Comparison of ENCODE assay signal across 11 cellular contexts in genomic region chr5:180829711-180830110, GRCh38. TPM values are rescaled to one million over a fixed set of nuclear protein-coding genes. Genes with fewer than 3 reads are reported as not detected.
DNase-seq lines count a peak whose midpoint lies in the region; ATAC-seq and TF ChIP-seq lines count a peak whose summit lies in the region.
"Had no signal": no experiment of that assay in that cellular context is flagged by ENCODE, and none has a peak within 500 bp of the region (broad histone marks: within the 10 kb centered on the region; RNA-seq: fewer than 3 reads in every experiment).

No MANE protein-coding gene starts in this region.

- no peaks in the 10 kb centered on the region for H3K27me3 Mint-ChIP-seq in osteocyte (ENCODE audit: unreplicated experiment)

- 90 to 98% (median 95%) methylated on average over 5 of the region's 5 CpGs for WGBS in heart left ventricle, 4 donors
- 97 to 98% methylated on average over 5 of the region's 5 CpGs for WGBS in lower leg skin, 2 donors

- TF ChIP-seq CTCF in heart left ventricle (IDR thresholded peaks at IDR 0.05) (no peak), ascending aorta (IDR thresholded peaks at IDR 0.05) (no peak), upper lobe of right lung (IDR thresholded peaks at IDR 0.05) (no peak), lower leg skin (IDR thresholded peaks at IDR 0.05) (no peak), GM20000 (IDR thresholded peaks at IDR 0.05; ENCODE audit: extremely low read depth, missing control alignments) (no peak), osteocyte (IDR thresholded peaks at IDR 0.05) (no peak)

- H3K9me3 Mint-ChIP-seq in osteocyte (ENCODE audit: unreplicated experiment) = peaks cover 12% of the 10 kb centered on the region

- peaks cover 33% of the 10 kb centered on the region for H3K4me1 Mint-ChIP-seq in osteocyte (ENCODE audit: unreplicated experiment)

- intact Hi-C loops in heart left ventricle (cut with DNase I) = loop anchor here in 6 of 10 donors (2.0 to 5.0 kb wide), 5 partner anchors 19 to 42 kb away; partner anchors contain the start of genes ZFP62 (in 2 of the 6) and MGAT1 (in 1 of the 6)
- intact Hi-C loops in Right ventricle myocardium superior (cut with DNase I) = no loop called here
- intact Hi-C loops in ascending aorta (cut with DNase I) = no loop called here
- intact Hi-C loops in upper lobe of right lung (cut with DNase I) = no loop called here
- intact Hi-C loops in lower leg skin (cut with DNase I; ENCODE audit: low total_unique reads) = no loop called here

- H3K36me3 Mint-ChIP-seq in osteocyte (ENCODE audit: unreplicated experiment) = peaks cover 13% of the 10 kb centered on the region

- no peak for ATAC-seq in heart left ventricle
- no peak for ATAC-seq in Right ventricle myocardium superior (ENCODE audit: poor library complexity)
- no peak for ATAC-seq in upper lobe of right lung

- DNase-seq in heart left ventricle = peak in 1 of 5 donors; percentile 13
- DNase-seq in Right ventricle myocardium superior = no peak
- no peak for DNase-seq in ascending aorta (ENCODE audit: low spot score in 2 of 2)
- no peak for DNase-seq in upper lobe of right lung
- DNase-seq in lower leg skin (ENCODE audit: low spot score in 2 of 2) = no peak
- no peak for DNase-seq in GM20000 (ENCODE audit: low spot score)
- no peak for DNase-seq in osteocyte (ENCODE audit: extremely low spot score, unreplicated experiment)
- DNase-seq: amygdala, hippocampal formation, NCI-H1105 had no signal

- TF ChIP-seq POLR2A in heart left ventricle (IDR thresholded peaks at IDR 0.05) (no peak), lower leg skin (IDR thresholded peaks at IDR 0.05) (no peak)

- H3K27me3 ChIP-seq in heart left ventricle = no peaks in the 10 kb centered on the region
- H3K27me3 ChIP-seq in ascending aorta = no peaks in the 10 kb centered on the region
- no peaks in the 10 kb centered on the region for H3K27me3 ChIP-seq in muscle layer of duodenum (ENCODE audit: low read depth, low read length)
- no peaks in the 10 kb centered on the region for H3K27me3 ChIP-seq in upper lobe of right lung

- H3K4me1 ChIP-seq in heart left ventricle (peaks cover 0 to 70% (median 42%) of the 10 kb centered on the region in 12 donors), ascending aorta (peaks cover 6 to 33% of the 10 kb centered on the region in 2 donors), muscle layer of duodenum (ENCODE audit: control insufficient read depth in 1 of 2, insufficient read depth in 2 of 2, low read length in 2 of 2) (peaks cover 3 to 36% of the 10 kb centered on the region in 2 donors), upper lobe of right lung (peaks cover 51% of the 10 kb centered on the region)

- no peak overlapping the region for H3K4me3 Mint-ChIP-seq in osteocyte (ENCODE audit: unreplicated experiment)

- H3K36me3 ChIP-seq in heart left ventricle = peaks cover 0 to 22% (median 5%) of the 10 kb centered on the region in 9 donors
- H3K36me3 ChIP-seq in ascending aorta = peaks cover 0 to 6% of the 10 kb centered on the region in 2 donors
- H3K36me3 ChIP-seq in muscle layer of duodenum (ENCODE audit: control insufficient read depth in 1 of 2, insufficient read depth in 2 of 2, low read length in 2 of 2) = peaks cover 5 to 10% of the 10 kb centered on the region in 2 donors
- H3K36me3 ChIP-seq in upper lobe of right lung = peaks cover 4% of the 10 kb centered on the region

- no peak overlapping the region for H3K27ac Mint-ChIP-seq in osteocyte (ENCODE audit: unreplicated experiment)

- peak overlapping the region in 9 of 12 donors; percentile 67 to 100 (median 88) for H3K4me3 ChIP-seq in heart left ventricle
- H3K4me3 ChIP-seq in ascending aorta = peak overlapping the region in 1 of 2 donors; percentile 92
- peak overlapping the region; percentile 88 to 92 for H3K4me3 ChIP-seq in muscle layer of duodenum (ENCODE audit: low read depth in 1 of 2, low read length in 2 of 2)
- H3K4me3 ChIP-seq in upper lobe of right lung = peak overlapping the region; percentile 92
- no peak overlapping the region for H3K4me3 ChIP-seq in lower leg skin (ENCODE audit: low read depth, poor library complexity, severe bottlenecking)

- H3K9me3 ChIP-seq in heart left ventricle = peaks cover 0 to 19% (median 3%) of the 10 kb centered on the region in 12 donors
- no peaks in the 10 kb centered on the region for H3K9me3 ChIP-seq in ascending aorta
- H3K9me3 ChIP-seq in muscle layer of duodenum (ENCODE audit: control insufficient read depth in 1 of 2, low read length in 2 of 2) = no peaks in the 10 kb centered on the region
- H3K9me3 ChIP-seq in upper lobe of right lung = no peaks in the 10 kb centered on the region

- H3K27ac ChIP-seq in heart left ventricle (peak overlapping the region; percentile 94 to 100 (median 98)), ascending aorta (peak overlapping the region; percentile 97), muscle layer of duodenum (ENCODE audit: low read length) (peak overlapping the region; percentile 94), upper lobe of right lung (peak overlapping the region; percentile 99)

RNA-seq across cellular contexts. Expression of gene MGAT1, which starts 27.1 kb away (rescaled TPM):
- 100 to 1,000 TPM in 3 of 9 donors, 10 to 100 TPM in 6; 50.9 to 162 (median 83.5) TPM for total RNA-seq in heart left ventricle
- polyA plus RNA-seq in heart left ventricle = 100 to 1,000 TPM in 1 of 2 donors, 10 to 100 TPM in 1; 64.5 to 199 TPM
- total RNA-seq in Right ventricle myocardium superior = 66.2 TPM
- 257 TPM for total RNA-seq in ascending aorta
- 216 TPM for total RNA-seq in upper lobe of right lung
- 100 to 1,000 TPM; 121 to 154 (median 138) TPM for total RNA-seq in lower leg skin
- 137 and 140 TPM in 2 replicates for total RNA-seq in osteocyte

RNA-seq across cellular contexts. Expression of gene ZFP62, which starts 31.4 kb away (rescaled TPM):
- total RNA-seq in heart left ventricle (10 to 100 TPM in 8 of 9 donors, 1 to 10 TPM in 1; 9.4 to 18.6 (median 13.8) TPM), Right ventricle myocardium superior (16.6 TPM), ascending aorta (1.8 TPM), upper lobe of right lung (22.6 TPM), lower leg skin (10 to 100 TPM; 14.5 to 35.8 (median 31.1) TPM), osteocyte (21.7 and 22.2 TPM in 2 replicates)
- polyA plus RNA-seq in heart left ventricle = 10 to 100 TPM; 10.6 to 13.6 TPM

Comparison
In these comparisons a context has a peak if more than half of its experiments do, and no peak if none do; other contexts are left out.
1. intact Hi-C loops: an anchor here in heart left ventricle (2.0 to 5.0 kb wide); none called in Right ventricle myocardium superior, ascending aorta, upper lobe of right lung and lower leg skin.